Comparison of ENCODE assay signal across 10 cellular contexts in genomic region chr3:66497982-66498671, GRCh38. TPM values are rescaled to one million over a fixed set of nuclear protein-coding genes. Genes with fewer than 3 reads are reported as not detected.
DNase-seq lines count a peak whose midpoint lies in the region; ATAC-seq and TF ChIP-seq lines count a peak whose summit lies in the region.
"Had no signal": no experiment of that assay in that cellular context is flagged by ENCODE, and none has a peak within 500 bp of the region (broad histone marks: within the 10 kb centered on the region; RNA-seq: fewer than 3 reads in every experiment).

No MANE protein-coding gene starts in this region.

- no peaks in the 10 kb centered on the region for H3K9me3 Mint-ChIP-seq in nephron
- H3K9me3 Mint-ChIP-seq: naive B cell; stimulated activated memory B cell treated with anti-CD40 and anti-IgM and Interleukin-4, amounts not matched to agents 10 μg/mL and 1 μg/mL and 100 μg/mL, for 72 hours had no signal

- H3K9me3 ChIP-seq in BLaER1, result no peaks in the 10 kb centered on the region
- H3K9me3 ChIP-seq in Karpas-422 (ENCODE audit: low read length), result no peaks in the 10 kb centered on the region
- no peaks in the 10 kb centered on the region for H3K9me3 ChIP-seq in colonic mucosa

- peaks cover 72% of the 10 kb centered on the region for H3K4me1 Mint-ChIP-seq in nephron

- no peak for ATAC-seq in GM21825 (IDR thresholded peaks at IDR 0.05; ENCODE audit: unreplicated experiment)
- ATAC-seq: stimulated activated memory B cell treated with anti-CD40 and anti-IgM and Interleukin-4, amounts not matched to agents 10 μg/mL and 1 μg/mL and 100 μg/mL, for 72 hours had no signal

- TF ChIP-seq CTCF in colonic mucosa (IDR thresholded peaks at IDR 0.05) (no peak), nephron (IDR thresholded peaks at IDR 0.05; ENCODE audit: unreplicated experiment in 3 of 3) (no peak)

- no peaks in the 10 kb centered on the region for H3K27me3 ChIP-seq in BLaER1
- H3K27me3 ChIP-seq in Karpas-422 (ENCODE audit: low read length), result no peaks in the 10 kb centered on the region
- H3K27me3 ChIP-seq in colonic mucosa, result no peaks in the 10 kb centered on the region

- H3K27ac Mint-ChIP-seq in nephron, result peak overlapping the region; percentile 61 to 83 (median 69)
- H3K27ac Mint-ChIP-seq: naive B cell; stimulated activated memory B cell treated with anti-CD40 and anti-IgM and Interleukin-4, amounts not matched to agents 10 μg/mL and 1 μg/mL and 100 μg/mL, for 72 hours had no signal

- no peaks in the 10 kb centered on the region for H3K9me2 ChIP-seq in Karpas-422 (replicated peaks; ENCODE audit: insufficient read depth, low read length)

- H2AFZ ChIP-seq in Karpas-422 (ENCODE audit: low read length), result 0 out of 2 replicates have a peak overlapping the region, but pooled peaks have one; percentile 27

- intact Hi-C loops in colonic mucosa (cut with DNase I), result loop anchor here (10.0 kb wide), 1 partner anchor 93 kb away; no protein-coding TSS in a partner anchor

- H3K9ac ChIP-seq in BLaER1 (peak overlapping the region; percentile 95), Karpas-422 (ENCODE audit: low read length) (peak overlapping the region; percentile 56), colonic mucosa (ENCODE audit: low read depth in 2 of 2, low read length in 2 of 2) (peak overlapping the region in 1 of 2 donors; percentile 93)

- H3K36me3 ChIP-seq in BLaER1 (no peaks in the 10 kb centered on the region; the same call in 1 of the 2 replicates), Karpas-422 (ENCODE audit: insufficient read depth, low read length) (no peaks in the 10 kb centered on the region), colonic mucosa (no peaks in the 10 kb centered on the region)

- H3K4me1 ChIP-seq in BLaER1 (peaks cover 71% of the 10 kb centered on the region), Karpas-422 (ENCODE audit: low read length) (peaks cover 79% of the 10 kb centered on the region), colonic mucosa (peaks cover 15% of the 10 kb centered on the region)

- DNase-seq in Karpas-422 (no peak), colonic mucosa (no peak), foreskin melanocyte (no peak), ureter (ENCODE audit: low spot score) (no peak), DMS114 treated with DMSO at 0.1 percent for 48 hours (lab: John Stamatoyannopoulos, UW; ENCODE audit: unreplicated experiment) (no peak)
- DNase-seq: naive B cell had no signal

- peaks cover 35% of the 10 kb centered on the region for H3K27me3 Mint-ChIP-seq in nephron (ENCODE audit: low read depth)

- H3K4me2 ChIP-seq in BLaER1 (peak overlapping the region; percentile 84), Karpas-422 (ENCODE audit: low read depth, low read length, poor library complexity, severe bottlenecking) (peak overlapping the region; percentile 34)

- H3K4me3 ChIP-seq in BLaER1, result peak overlapping the region; percentile 98
- peak overlapping the region; percentile 62; the same call in 1 of the 2 replicates for H3K4me3 ChIP-seq in Karpas-422 (ENCODE audit: low read length)
- peak overlapping the region; percentile 90 for H3K4me3 ChIP-seq in colonic mucosa

- H3K27ac ChIP-seq in BLaER1, result peak overlapping the region; percentile 93
- peak overlapping the region; percentile 63 for H3K27ac ChIP-seq in Karpas-422 (ENCODE audit: low read length)
- peak overlapping the region; percentile 90 for H3K27ac ChIP-seq in colonic mucosa

- peaks cover 26% of the 10 kb centered on the region; the same call in 1 of the 2 replicates for H3K79me2 ChIP-seq in Karpas-422 (ENCODE audit: low read length)

- peak overlapping the region; percentile 89 to 96 (median 96) for H3K4me3 Mint-ChIP-seq in nephron
- H3K4me3 Mint-ChIP-seq: stimulated activated memory B cell treated with anti-CD40 and anti-IgM and Interleukin-4, amounts not matched to agents 10 μg/mL and 1 μg/mL and 100 μg/mL, for 72 hours had no signal

- no peaks in the 10 kb centered on the region for H3K36me3 Mint-ChIP-seq in nephron (ENCODE audit: low read depth)
- H3K36me3 Mint-ChIP-seq: stimulated activated memory B cell treated with anti-CD40 and anti-IgM and Interleukin-4, amounts not matched to agents 10 μg/mL and 1 μg/mL and 100 μg/mL, for 72 hours had no signal

- peaks cover 55% of the 10 kb centered on the region for H4K20me1 ChIP-seq in BLaER1
- no peaks in the 10 kb centered on the region for H4K20me1 ChIP-seq in Karpas-422 (ENCODE audit: insufficient read depth, low read depth, low read length)

RNA-seq across cellular contexts. Expression of gene LRIG1, which starts 2.7 kb away (rescaled TPM):
- total RNA-seq in Karpas-422 (2014; rRNA removed; shearing (Covaris generic); ENCODE audit: low replicate concordance), result 52.4 and 75.4 TPM in 2 replicates
- total RNA-seq in colonic mucosa, result 10 to 100 TPM; 43.9 to 57.5 TPM
- total RNA-seq in ureter, result 15.8 TPM
